ENCODE assay signal across 1 cellular context in the genomic region with DNA sequence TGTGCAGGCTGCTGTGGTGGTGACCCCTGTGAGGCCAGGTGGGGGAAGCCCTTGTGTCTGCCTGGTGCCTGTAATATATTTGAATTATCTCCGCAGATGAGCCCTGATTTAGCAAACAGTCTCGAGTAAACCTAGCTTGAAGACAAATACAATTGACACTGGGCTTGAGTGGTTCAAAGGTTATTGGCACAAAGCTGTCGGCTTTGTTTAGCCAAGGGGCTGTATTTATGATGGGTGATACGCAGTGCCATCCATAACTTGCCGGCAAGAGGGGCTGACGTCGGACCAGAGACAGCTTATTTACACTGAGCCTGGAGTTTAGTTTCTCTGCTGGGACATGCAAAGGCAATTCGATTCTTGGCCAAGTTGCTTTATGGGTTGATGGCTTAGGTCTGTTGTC.
TF ChIP-seq lines count a peak whose summit lies in the region.

No MANE protein-coding gene starts in this region.

TF ChIP-seq in HepG2, 621 proteins besides CTCF, POLR2A, EP300 and RAD21 (continued from another document):
- TF ChIP-seq, protein P1, sequence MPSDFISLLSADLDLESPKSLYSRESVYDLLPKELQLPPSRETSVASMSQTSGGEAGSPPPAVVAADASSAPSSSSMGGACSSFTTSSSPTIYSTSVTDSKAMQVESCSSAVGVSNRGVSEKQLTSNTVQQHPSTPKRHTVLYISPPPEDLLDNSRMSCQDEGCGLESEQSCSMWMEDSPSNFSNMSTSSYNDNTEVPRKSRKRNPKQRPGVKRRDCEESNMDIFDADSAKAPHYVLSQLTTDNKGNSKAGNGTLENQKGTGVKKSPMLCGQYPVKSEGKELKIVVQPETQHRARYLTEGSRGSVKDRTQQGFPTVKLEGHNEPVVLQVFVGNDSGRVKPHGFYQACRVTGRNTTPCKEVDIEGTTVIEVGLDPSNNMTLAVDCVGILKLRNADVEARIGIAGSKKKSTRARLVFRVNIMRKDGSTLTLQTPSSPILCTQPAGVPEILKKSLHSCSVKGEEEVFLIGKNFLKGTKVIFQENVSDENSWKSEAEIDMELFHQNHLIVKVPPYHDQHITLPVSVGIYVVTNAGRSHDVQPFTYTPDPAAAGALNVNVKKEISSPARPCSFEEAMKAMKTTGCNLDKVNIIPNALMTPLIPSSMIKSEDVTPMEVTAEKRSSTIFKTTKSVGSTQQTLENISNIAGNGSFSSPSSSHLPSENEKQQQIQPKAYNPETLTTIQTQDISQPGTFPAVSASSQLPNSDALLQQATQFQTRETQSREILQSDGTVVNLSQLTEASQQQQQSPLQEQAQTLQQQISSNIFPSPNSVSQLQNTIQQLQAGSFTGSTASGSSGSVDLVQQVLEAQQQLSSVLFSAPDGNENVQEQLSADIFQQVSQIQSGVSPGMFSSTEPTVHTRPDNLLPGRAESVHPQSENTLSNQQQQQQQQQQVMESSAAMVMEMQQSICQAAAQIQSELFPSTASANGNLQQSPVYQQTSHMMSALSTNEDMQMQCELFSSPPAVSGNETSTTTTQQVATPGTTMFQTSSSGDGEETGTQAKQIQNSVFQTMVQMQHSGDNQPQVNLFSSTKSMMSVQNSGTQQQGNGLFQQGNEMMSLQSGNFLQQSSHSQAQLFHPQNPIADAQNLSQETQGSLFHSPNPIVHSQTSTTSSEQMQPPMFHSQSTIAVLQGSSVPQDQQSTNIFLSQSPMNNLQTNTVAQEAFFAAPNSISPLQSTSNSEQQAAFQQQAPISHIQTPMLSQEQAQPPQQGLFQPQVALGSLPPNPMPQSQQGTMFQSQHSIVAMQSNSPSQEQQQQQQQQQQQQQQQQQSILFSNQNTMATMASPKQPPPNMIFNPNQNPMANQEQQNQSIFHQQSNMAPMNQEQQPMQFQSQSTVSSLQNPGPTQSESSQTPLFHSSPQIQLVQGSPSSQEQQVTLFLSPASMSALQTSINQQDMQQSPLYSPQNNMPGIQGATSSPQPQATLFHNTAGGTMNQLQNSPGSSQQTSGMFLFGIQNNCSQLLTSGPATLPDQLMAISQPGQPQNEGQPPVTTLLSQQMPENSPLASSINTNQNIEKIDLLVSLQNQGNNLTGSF (CRISPR knock-in tag; IDR thresholded peaks at IDR 0.05), result no peak
- TF ChIP-seq GATAD1 (CRISPR knock-in tag; IDR thresholded peaks at IDR 0.05) (no peak), NR2C2 (CRISPR knock-in tag; IDR thresholded peaks at IDR 0.05; ENCODE audit: borderline replicate concordance) (peak; percentile 50; the same call in 1 of the 2 replicates), BORCS8-MEF2B (CRISPR knock-in tag; IDR thresholded peaks at IDR 0.05) (no peak), HOXA5 (CRISPR knock-in tag; IDR thresholded peaks at IDR 0.05) (no peak), THAP11 (CRISPR knock-in tag; IDR thresholded peaks at IDR 0.05) (no peak), SIX1 (CRISPR knock-in tag; IDR thresholded peaks at IDR 0.05; ENCODE audit: borderline replicate concordance) (no peak), FOXP1 (IDR thresholded peaks at IDR 0.05) (no peak), FOXP1 (CRISPR knock-in tag; IDR thresholded peaks at IDR 0.05) (0 out of 2 replicates have a peak, but pooled peaks have one; percentile 11), RELA (CRISPR knock-in tag; IDR thresholded peaks at IDR 0.05) (no peak), FOXA3 (CRISPR knock-in tag; IDR thresholded peaks at IDR 0.05) (peak; percentile 77), ZNF496 (CRISPR knock-in tag; IDR thresholded peaks at IDR 0.05; ENCODE audit: insufficient replicate concordance) (no peak), ZC3H13 (CRISPR knock-in tag; IDR thresholded peaks at IDR 0.05) (no peak), GABPB1 (CRISPR knock-in tag; IDR thresholded peaks at IDR 0.05) (no peak), HNF4G (IDR thresholded peaks at IDR 0.05; ENCODE audit: borderline replicate concordance, low read depth, low read length) (peak; percentile 31; the same call in 1 of the 2 replicates), HNF4G (CRISPR knock-in tag; IDR thresholded peaks at IDR 0.05; ENCODE audit: borderline replicate concordance, low read depth) (no peak), ZNF543 (CRISPR knock-in tag; IDR thresholded peaks at IDR 0.05) (no peak), PHF21A (CRISPR knock-in tag; IDR thresholded peaks at IDR 0.05) (peak; percentile 35; the same call in 1 of the 2 replicates), NR3C1 (CRISPR knock-in tag; IDR thresholded peaks at IDR 0.05) (no peak), ZNF34 (CRISPR knock-in tag; IDR thresholded peaks at IDR 0.05; ENCODE audit: borderline replicate concordance) (no peak), HDAC2 (CRISPR knock-in tag; IDR thresholded peaks at IDR 0.05) (peak; percentile 63; the same call in 1 of the 2 replicates), FOXA1 (IDR thresholded peaks at IDR 0.05) (no peak), FOXA1 (CRISPR knock-in tag; IDR thresholded peaks at IDR 0.05) (peak; percentile 78), ZNF775 (CRISPR knock-in tag; IDR thresholded peaks at IDR 0.05; ENCODE audit: borderline replicate concordance) (no peak), YY1 (IDR thresholded peaks at IDR 0.05; ENCODE audit: insufficient read depth, insufficient replicate concordance, low read depth, low read length) (no peak), ZNF878 (CRISPR knock-in tag; IDR thresholded peaks at IDR 0.05) (no peak), HNRNPL (IDR thresholded peaks at IDR 0.05; ENCODE audit: low read depth, low read length) (no peak), GATAD2A (CRISPR knock-in tag; IDR thresholded peaks at IDR 0.05) (peak; percentile 69), NKX3-1 (CRISPR knock-in tag; IDR thresholded peaks at IDR 0.05) (0 out of 2 replicates have a peak, but pooled peaks have one; percentile 21), ZNF432 (CRISPR knock-in tag; IDR thresholded peaks at IDR 0.05; ENCODE audit: borderline replicate concordance) (no peak), ZNF510 (CRISPR knock-in tag; IDR thresholded peaks at IDR 0.05; ENCODE audit: low read depth) (no peak), ZNF367 (CRISPR knock-in tag; IDR thresholded peaks at IDR 0.05; ENCODE audit: borderline replicate concordance) (no peak), REL (CRISPR knock-in tag; conservative IDR thresholded peaks at IDR 0.05) (no peak)
- TF ChIP-seq, protein P2, sequence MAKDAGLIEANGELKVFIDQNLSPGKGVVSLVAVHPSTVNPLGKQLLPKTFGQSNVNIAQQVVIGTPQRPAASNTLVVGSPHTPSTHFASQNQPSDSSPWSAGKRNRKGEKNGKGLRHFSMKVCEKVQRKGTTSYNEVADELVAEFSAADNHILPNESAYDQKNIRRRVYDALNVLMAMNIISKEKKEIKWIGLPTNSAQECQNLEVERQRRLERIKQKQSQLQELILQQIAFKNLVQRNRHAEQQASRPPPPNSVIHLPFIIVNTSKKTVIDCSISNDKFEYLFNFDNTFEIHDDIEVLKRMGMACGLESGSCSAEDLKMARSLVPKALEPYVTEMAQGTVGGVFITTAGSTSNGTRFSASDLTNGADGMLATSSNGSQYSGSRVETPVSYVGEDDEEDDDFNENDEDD (CRISPR knock-in tag; IDR thresholded peaks at IDR 0.05; ENCODE audit: borderline replicate concordance), result no peak
- TF ChIP-seq, protein P3, sequence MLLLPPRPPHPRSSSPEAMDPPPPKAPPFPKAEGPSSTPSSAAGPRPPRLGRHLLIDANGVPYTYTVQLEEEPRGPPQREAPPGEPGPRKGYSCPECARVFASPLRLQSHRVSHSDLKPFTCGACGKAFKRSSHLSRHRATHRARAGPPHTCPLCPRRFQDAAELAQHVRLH (CRISPR knock-in tag; IDR thresholded peaks at IDR 0.05; ENCODE audit: borderline replicate concordance, low read depth), result no peak
- TF ChIP-seq, protein P4, sequence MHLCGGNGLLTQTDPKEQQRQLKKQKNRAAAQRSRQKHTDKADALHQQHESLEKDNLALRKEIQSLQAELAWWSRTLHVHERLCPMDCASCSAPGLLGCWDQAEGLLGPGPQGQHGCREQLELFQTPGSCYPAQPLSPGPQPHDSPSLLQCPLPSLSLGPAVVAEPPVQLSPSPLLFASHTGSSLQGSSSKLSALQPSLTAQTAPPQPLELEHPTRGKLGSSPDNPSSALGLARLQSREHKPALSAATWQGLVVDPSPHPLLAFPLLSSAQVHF (CRISPR knock-in tag; IDR thresholded peaks at IDR 0.05), result no peak
- TF ChIP-seq, protein P5, sequence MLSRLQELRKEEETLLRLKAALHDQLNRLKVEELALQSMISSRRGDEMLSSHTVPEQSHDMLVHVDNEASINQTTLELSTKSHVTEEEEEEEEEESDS (CRISPR knock-in tag; IDR thresholded peaks at IDR 0.05; ENCODE audit: borderline replicate concordance), result no peak
- TF ChIP-seq, protein P6, sequence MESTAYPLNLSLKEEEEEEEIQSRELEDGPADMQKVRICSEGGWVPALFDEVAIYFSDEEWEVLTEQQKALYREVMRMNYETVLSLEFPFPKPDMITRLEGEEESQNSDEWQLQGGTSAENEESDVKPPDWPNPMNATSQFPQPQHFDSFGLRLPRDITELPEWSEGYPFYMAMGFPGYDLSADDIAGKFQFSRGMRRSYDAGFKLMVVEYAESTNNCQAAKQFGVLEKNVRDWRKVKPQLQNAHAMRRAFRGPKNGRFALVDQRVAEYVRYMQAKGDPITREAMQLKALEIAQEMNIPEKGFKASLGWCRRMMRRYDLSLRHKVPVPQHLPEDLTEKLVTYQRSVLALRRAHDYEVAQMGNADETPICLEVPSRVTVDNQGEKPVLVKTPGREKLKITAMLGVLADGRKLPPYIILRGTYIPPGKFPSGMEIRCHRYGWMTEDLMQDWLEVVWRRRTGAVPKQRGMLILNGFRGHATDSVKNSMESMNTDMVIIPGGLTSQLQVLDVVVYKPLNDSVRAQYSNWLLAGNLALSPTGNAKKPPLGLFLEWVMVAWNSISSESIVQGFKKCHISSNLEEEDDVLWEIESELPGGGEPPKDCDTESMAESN (CRISPR knock-in tag; conservative IDR thresholded peaks at IDR 0.05), result 0 out of 2 replicates have a peak, but pooled peaks have one; percentile 32
- TF ChIP-seq, protein P7, sequence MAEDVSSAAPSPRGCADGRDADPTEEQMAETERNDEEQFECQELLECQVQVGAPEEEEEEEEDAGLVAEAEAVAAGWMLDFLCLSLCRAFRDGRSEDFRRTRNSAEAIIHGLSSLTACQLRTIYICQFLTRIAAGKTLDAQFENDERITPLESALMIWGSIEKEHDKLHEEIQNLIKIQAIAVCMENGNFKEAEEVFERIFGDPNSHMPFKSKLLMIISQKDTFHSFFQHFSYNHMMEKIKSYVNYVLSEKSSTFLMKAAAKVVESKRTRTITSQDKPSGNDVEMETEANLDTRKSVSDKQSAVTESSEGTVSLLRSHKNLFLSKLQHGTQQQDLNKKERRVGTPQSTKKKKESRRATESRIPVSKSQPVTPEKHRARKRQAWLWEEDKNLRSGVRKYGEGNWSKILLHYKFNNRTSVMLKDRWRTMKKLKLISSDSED (CRISPR knock-in tag; IDR thresholded peaks at IDR 0.05), result no peak
- TF ChIP-seq, protein P8, sequence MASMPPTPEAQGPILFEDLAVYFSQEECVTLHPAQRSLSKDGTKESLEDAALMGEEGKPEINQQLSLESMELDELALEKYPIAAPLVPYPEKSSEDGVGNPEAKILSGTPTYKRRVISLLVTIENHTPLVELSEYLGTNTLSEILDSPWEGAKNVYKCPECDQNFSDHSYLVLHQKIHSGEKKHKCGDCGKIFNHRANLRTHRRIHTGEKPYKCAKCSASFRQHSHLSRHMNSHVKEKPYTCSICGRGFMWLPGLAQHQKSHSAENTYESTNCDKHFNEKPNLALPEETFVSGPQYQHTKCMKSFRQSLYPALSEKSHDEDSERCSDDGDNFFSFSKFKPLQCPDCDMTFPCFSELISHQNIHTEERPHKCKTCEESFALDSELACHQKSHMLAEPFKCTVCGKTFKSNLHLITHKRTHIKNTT (CRISPR knock-in tag; IDR thresholded peaks at IDR 0.05), result no peak
- TF ChIP-seq, protein P9, sequence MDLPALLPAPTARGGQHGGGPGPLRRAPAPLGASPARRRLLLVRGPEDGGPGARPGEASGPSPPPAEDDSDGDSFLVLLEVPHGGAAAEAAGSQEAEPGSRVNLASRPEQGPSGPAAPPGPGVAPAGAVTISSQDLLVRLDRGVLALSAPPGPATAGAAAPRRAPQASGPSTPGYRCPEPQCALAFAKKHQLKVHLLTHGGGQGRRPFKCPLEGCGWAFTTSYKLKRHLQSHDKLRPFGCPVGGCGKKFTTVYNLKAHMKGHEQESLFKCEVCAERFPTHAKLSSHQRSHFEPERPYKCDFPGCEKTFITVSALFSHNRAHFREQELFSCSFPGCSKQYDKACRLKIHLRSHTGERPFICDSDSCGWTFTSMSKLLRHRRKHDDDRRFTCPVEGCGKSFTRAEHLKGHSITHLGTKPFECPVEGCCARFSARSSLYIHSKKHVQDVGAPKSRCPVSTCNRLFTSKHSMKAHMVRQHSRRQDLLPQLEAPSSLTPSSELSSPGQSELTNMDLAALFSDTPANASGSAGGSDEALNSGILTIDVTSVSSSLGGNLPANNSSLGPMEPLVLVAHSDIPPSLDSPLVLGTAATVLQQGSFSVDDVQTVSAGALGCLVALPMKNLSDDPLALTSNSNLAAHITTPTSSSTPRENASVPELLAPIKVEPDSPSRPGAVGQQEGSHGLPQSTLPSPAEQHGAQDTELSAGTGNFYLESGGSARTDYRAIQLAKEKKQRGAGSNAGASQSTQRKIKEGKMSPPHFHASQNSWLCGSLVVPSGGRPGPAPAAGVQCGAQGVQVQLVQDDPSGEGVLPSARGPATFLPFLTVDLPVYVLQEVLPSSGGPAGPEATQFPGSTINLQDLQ (CRISPR knock-in tag; IDR thresholded peaks at IDR 0.05), result no peak
- TF ChIP-seq, protein P10, sequence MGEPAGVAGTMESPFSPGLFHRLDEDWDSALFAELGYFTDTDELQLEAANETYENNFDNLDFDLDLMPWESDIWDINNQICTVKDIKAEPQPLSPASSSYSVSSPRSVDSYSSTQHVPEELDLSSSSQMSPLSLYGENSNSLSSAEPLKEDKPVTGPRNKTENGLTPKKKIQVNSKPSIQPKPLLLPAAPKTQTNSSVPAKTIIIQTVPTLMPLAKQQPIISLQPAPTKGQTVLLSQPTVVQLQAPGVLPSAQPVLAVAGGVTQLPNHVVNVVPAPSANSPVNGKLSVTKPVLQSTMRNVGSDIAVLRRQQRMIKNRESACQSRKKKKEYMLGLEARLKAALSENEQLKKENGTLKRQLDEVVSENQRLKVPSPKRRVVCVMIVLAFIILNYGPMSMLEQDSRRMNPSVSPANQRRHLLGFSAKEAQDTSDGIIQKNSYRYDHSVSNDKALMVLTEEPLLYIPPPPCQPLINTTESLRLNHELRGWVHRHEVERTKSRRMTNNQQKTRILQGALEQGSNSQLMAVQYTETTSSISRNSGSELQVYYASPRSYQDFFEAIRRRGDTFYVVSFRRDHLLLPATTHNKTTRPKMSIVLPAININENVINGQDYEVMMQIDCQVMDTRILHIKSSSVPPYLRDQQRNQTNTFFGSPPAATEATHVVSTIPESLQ (CRISPR knock-in tag; conservative IDR thresholded peaks at IDR 0.05), result no peak
- TF ChIP-seq, protein P11, sequence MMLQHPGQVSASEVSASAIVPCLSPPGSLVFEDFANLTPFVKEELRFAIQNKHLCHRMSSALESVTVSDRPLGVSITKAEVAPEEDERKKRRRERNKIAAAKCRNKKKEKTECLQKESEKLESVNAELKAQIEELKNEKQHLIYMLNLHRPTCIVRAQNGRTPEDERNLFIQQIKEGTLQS (CRISPR knock-in tag; IDR thresholded peaks at IDR 0.05), result no peak
- TF ChIP-seq, protein P12, sequence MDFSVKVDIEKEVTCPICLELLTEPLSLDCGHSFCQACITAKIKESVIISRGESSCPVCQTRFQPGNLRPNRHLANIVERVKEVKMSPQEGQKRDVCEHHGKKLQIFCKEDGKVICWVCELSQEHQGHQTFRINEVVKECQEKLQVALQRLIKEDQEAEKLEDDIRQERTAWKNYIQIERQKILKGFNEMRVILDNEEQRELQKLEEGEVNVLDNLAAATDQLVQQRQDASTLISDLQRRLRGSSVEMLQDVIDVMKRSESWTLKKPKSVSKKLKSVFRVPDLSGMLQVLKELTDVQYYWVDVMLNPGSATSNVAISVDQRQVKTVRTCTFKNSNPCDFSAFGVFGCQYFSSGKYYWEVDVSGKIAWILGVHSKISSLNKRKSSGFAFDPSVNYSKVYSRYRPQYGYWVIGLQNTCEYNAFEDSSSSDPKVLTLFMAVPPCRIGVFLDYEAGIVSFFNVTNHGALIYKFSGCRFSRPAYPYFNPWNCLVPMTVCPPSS (IDR thresholded peaks at IDR 0.05), result no peak
TF ChIP-seq in HepG2: peak in this region for 39.
